ENCODE assay signal across 23 cellular contexts in the genomic region with DNA sequence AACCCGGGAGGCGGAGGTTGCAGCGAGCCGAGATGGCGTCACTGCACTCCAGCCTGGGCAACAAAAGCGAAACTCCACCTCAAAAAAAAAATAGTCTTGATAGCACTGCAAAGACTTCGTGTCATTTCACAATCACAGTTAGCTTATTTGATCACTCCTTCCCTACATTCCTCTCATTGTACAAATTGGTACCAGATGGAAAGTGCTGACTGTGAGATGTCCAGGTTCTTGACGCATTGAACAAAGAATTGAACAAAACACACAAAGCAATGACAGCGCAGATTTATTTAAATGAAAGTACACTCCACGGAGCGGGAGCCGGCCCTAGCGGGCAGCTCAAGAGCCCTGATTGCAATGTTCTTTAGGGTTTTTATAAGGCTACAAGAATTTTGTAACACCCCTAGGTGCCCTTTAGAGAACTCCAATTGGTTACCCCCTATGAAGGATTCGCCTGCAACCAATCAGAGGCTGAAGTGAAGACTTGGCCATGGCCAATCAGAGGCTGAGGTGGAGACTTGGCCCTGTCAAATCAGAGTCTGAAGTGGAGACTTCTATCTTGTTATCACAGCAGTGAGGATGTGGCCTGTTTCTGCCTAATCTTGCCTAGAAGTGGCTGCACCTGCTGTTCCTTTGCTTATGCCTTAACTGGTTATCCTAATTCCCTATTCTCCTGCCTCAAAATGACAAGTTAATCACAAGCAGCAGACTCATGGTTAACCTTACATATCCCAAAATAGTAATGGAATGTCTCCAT. TPM values are rescaled to one million over a fixed set of nuclear protein-coding genes. Genes with fewer than 3 reads are reported as not detected.
"Had no signal": no experiment of that assay in that cellular context is flagged by ENCODE, and none has a peak within 500 bp of the region (broad histone marks: within the 10 kb centered on the region; RNA-seq: fewer than 3 reads in every experiment).

No MANE protein-coding gene starts in this region.

- DNase-seq: activated CD4-positive, alpha-beta T cell treated with anti-CD3 and anti-CD28 coated beads, Interleukin-2, amount 50 U/mL, for 4 hours; activated naive CD4-positive, alpha-beta T cell treated with Interleukin-2 at 50 U/mL for 16 hours; activated naive CD8-positive, alpha-beta T cell treated with anti-CD3 and anti-CD28 coated beads, Interleukin-2, amount 50 U/mL, for 24 hours; activated T-cell treated with anti-CD3 and anti-CD28 coated beads for 4 hours; endodermal cell; hippocampal formation; left ventricle myocardium inferior; mucosa of descending colon; naive thymus-derived CD4-positive, alpha-beta T cell; pancreas; stimulated activated CD4-positive, alpha-beta T cell treated with anti-CD3 and anti-CD28 coated beads, Interleukin-12 subunit alpha, Interleukin-12 subunit beta, amount 100 ng/mL, for 4 hours; stimulated activated CD4-positive, alpha-beta T cell treated with anti-CD3 and anti-CD28 coated beads, Interleukin-2, amount 100 ng/mL, for 24 hours; stomach had no signal

- H3K27ac Mint-ChIP-seq: activated naive CD8-positive, alpha-beta T cell treated with anti-CD3 and anti-CD28 coated beads, Interleukin-2, amount 50 U/mL, for 24 hours; activated T-helper 17 cell treated with anti-CD3 and anti-CD28 coated beads, Interleukin-2, amount 50 U/mL, for 72 hours; endodermal cell; memory B cell; naive thymus-derived CD4-positive, alpha-beta T cell; T-helper 2 cell treated with Interferon-gamma antibody and Interleukin-4, amounts not matched to agents 5 μg/mL and 100 μg/mL, for 36 hours had no signal

- ATAC-seq: activated naive CD8-positive, alpha-beta T cell treated with anti-CD3 and anti-CD28 coated beads, Interleukin-2, amount 50 U/mL, for 24 hours; activated T-helper 17 cell treated with anti-CD3 and anti-CD28 coated beads, Interleukin-2, amount 50 U/mL, for 72 hours; mucosa of descending colon; naive thymus-derived CD4-positive, alpha-beta T cell; pancreas had no signal

- H3K36me3 Mint-ChIP-seq: memory B cell had no signal

- H3K27me3 Mint-ChIP-seq: activated naive CD8-positive, alpha-beta T cell treated with anti-CD3 and anti-CD28 coated beads, Interleukin-2, amount 50 U/mL, for 24 hours; activated T-helper 17 cell treated with anti-CD3 and anti-CD28 coated beads, Interleukin-2, amount 50 U/mL, for 72 hours; memory B cell; naive thymus-derived CD4-positive, alpha-beta T cell had no signal

- H3K4me3 Mint-ChIP-seq: activated naive CD8-positive, alpha-beta T cell treated with anti-CD3 and anti-CD28 coated beads, Interleukin-2, amount 50 U/mL, for 24 hours; activated T-helper 17 cell treated with anti-CD3 and anti-CD28 coated beads, Interleukin-2, amount 50 U/mL, for 72 hours; endodermal cell; memory B cell; naive thymus-derived CD4-positive, alpha-beta T cell; T-helper 2 cell treated with Interferon-gamma antibody and Interleukin-4, amounts not matched to agents 5 μg/mL and 100 μg/mL, for 36 hours had no signal

- H3K4me1 ChIP-seq: left ventricle myocardium inferior, pancreas had no signal

- H3K27me3 ChIP-seq: pancreas, stomach had no signal

- H3K9me3 ChIP-seq: pancreas, thoracic aorta had no signal

- H3K9me3 Mint-ChIP-seq: activated T-helper 17 cell treated with anti-CD3 and anti-CD28 coated beads, Interleukin-2, amount 50 U/mL, for 72 hours had no signal

- H3K27ac ChIP-seq: left ventricle myocardium inferior, pancreas, stomach, thoracic aorta had no signal

- H3K4me3 ChIP-seq: left ventricle myocardium inferior, mucosa of descending colon, pancreas, stomach, thoracic aorta had no signal

- FAIRE-seq: astrocyte, bronchial epithelial cell, pancreas had no signal

- H3K36me3 ChIP-seq: left ventricle myocardium inferior, pancreas, stomach, thoracic aorta had no signal

- H3K4me1 Mint-ChIP-seq: endodermal cell had no signal

RNA-seq across cellular contexts. Expression of a gene that starts 16.7 kb away (rescaled TPM):
- total RNA-seq: astrocyte; chondrocyte; dermis microvascular lymphatic vessel endothelial cell; endodermal cell; kidney epithelial cell; left ventricle myocardium inferior; naive thymus-derived CD4-positive, alpha-beta T cell; ureter had no signal
- polyA plus RNA-seq: naive thymus-derived CD4-positive, alpha-beta T cell; pancreas had no signal

RNA-seq across cellular contexts. Expression of a gene that starts 16.9 kb away (rescaled TPM):
- total RNA-seq: astrocyte had no signal
